Comparison of ENCODE assay signal across 8 cellular contexts in genomic region chr7:43572516-43573049, GRCh38. TPM values are rescaled to one million over a fixed set of nuclear protein-coding genes. Genes with fewer than 3 reads are reported as not detected.
DNase-seq lines count a peak whose midpoint lies in the region; ATAC-seq and TF ChIP-seq lines count a peak whose summit lies in the region.

No MANE protein-coding gene starts in this region.

- no peaks in the 10 kb centered on the region for H3K4me1 ChIP-seq in left ventricle myocardium inferior
- no peaks in the 10 kb centered on the region for H3K4me1 ChIP-seq in Panc1 (ENCODE audit: control insufficient read depth, insufficient read depth, low read length)

- CTCF ChIA-PET in Panc1 (lab: Charles Lee) = interaction anchor here (1.9 kb wide), 1 partner anchor 10 kb away, joined by 9 read pairs; the partner anchor contains the start of gene STK17A

- ATAC-seq in Right ventricle myocardium superior (ENCODE audit: poor library complexity) = peak; percentile 51
- peak; percentile 71; the same call in 1 of the 2 replicates for ATAC-seq in Panc1
- ATAC-seq in GM19324 (IDR thresholded peaks at IDR 0.05; ENCODE audit: low FRiP score, unreplicated experiment) = no peak

- H3K9me3 ChIP-seq in left ventricle myocardium inferior (replicated peaks) = no peaks in the 10 kb centered on the region
- H3K9me3 ChIP-seq in Panc1 (ENCODE audit: control insufficient read depth, insufficient read depth, low read depth, low read length) = no peaks in the 10 kb centered on the region

- H3K27me3 ChIP-seq in left ventricle myocardium inferior (ENCODE audit: low read depth) = no peaks in the 10 kb centered on the region
- H3K27me3 ChIP-seq in Panc1 (ENCODE audit: control insufficient read depth, insufficient read depth, low read length) = no peaks in the 10 kb centered on the region; the same call in 1 of the 2 replicates

- no peak overlapping the region for H3K27ac ChIP-seq in left ventricle myocardium inferior (replicated peaks)
- no peak overlapping the region for H3K27ac ChIP-seq in Panc1 (ENCODE audit: low read length)

- no peaks in the 10 kb centered on the region for H3K36me3 ChIP-seq in left ventricle myocardium inferior
- H3K36me3 ChIP-seq in Panc1 (ENCODE audit: control insufficient read depth, insufficient read depth, low read length) = no peaks in the 10 kb centered on the region

- TF ChIP-seq CTCF in left ventricle myocardium inferior (IDR thresholded peaks at IDR 0.05; ENCODE audit: borderline replicate concordance) (no peak), Panc1 (IDR thresholded peaks at IDR 0.05) (no peak), cardiac fibroblast (IDR thresholded peaks at IDR 0.05; ENCODE audit: low read depth, low read length) (no peak), GM13977 (IDR thresholded peaks at IDR 0.05; ENCODE audit: extremely low read depth, insufficient read depth, missing control alignments) (no peak)

- H3K4me3 ChIP-seq in left ventricle myocardium inferior (no peak overlapping the region), Panc1 (ENCODE audit: low read depth in 2 of 2, low read length in 2 of 2) (no peak overlapping the region), cardiac fibroblast (replicated peaks in 1 of 2; ENCODE audit: low read depth in 2 of 2, low read length in 2 of 2) (no peak overlapping the region)

- POLR2A ChIA-PET in Panc1 (lab: Charles Lee) = interaction anchor here (0.5 kb wide), 1 partner anchor 297 kb away, joined by 5 read pairs; the partner anchor contains the start of gene MRPS24

- no peak for DNase-seq in Right ventricle myocardium superior
- no peak for DNase-seq in left ventricle myocardium inferior
- DNase-seq in Panc1 (ENCODE audit: low read depth, low spot score) = peak; percentile 77
- DNase-seq in cardiac fibroblast (ENCODE audit: low read depth in 2 of 2) = peak; percentile 99 to 100
- peak; percentile 50 for DNase-seq in mucosa of gallbladder (ENCODE audit: low spot score)
- DNase-seq in GM13977 (ENCODE audit: low spot score) = no peak
- DNase-seq in NCI-H510A treated with DMSO at 0.1 percent for 48 hours (lab: John Stamatoyannopoulos, UW) = no peak

- in situ Hi-C loops in Panc1 (cut with HindIII; ENCODE audit: low pct_unique_long_range_greater_than_20kb, low sequenced_read_pairs) (no loop called here), GM13977 (cut with MboI; ENCODE audit: low pct_unique_long_range_greater_than_20kb, low sequenced_read_pairs, unreplicated experiment) (no loop called here)

- no TSS peak for BruUV-seq in Panc1 (replicated peaks; lab: Mats Ljungman, UMichigan)

- intact Hi-C loops in Right ventricle myocardium superior (cut with DNase I) (no loop called here), left ventricle myocardium inferior (cut with micrococcal nuclease) (no loop called here), Panc1 (cut with micrococcal nuclease; ENCODE audit: unreplicated experiment) (no loop called here)

RNA-seq across cellular contexts. Expression of gene STK17A, which starts 10.3 kb away (rescaled TPM):
- total RNA-seq in Right ventricle myocardium superior = 23.8 TPM
- total RNA-seq in left ventricle myocardium inferior = 32.3 TPM
- total RNA-seq in Panc1 (2021; ENCODE audit: unreplicated experiment) = 21.3 TPM
- 10.2 TPM for polyA plus RNA-seq in Panc1 (2012; ENCODE audit: insufficient read length)
- 16.1 TPM for total RNA-seq in mucosa of gallbladder

Comparison
In these comparisons a context has a peak if more than half of its experiments do, and no peak if none do; other contexts are left out.
1. DNase-seq: peak in Panc1 (single experiment), cardiac fibroblast (2 of 2) and mucosa of gallbladder (single experiment); none in Right ventricle myocardium superior (single experiment), left ventricle myocardium inferior (single experiment), GM13977 (single experiment) and NCI-H510A treated with DMSO at 0.1 percent for 48 hours (single experiment).